19 cellular contexts compared by ENCODE assay signal in the genomic region with DNA sequence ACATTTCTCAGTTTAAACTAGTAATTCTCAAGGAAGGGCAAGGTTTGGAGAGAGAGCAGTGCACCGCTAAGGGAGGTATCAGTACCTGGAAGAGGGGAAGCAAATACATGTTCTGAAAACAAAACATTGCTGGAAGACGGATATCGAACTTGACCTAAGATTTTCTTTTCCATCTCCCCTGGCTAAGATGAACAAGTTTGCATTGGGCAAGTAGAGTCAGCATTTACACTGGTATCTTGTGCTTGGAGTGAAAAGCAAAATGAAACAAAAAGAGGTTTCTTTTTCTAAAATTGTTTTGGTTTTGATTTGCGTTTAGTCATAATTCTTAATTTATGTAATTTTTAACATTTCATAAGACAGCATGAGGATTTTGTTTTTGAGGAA.
"Had no signal": no experiment of that assay in that cellular context is flagged by ENCODE, and none has a peak within 500 bp of the region (broad histone marks: within the 10 kb centered on the region; RNA-seq: fewer than 3 reads in every experiment).

No MANE protein-coding gene starts in this region.

- H3K27me3 ChIP-seq: dorsolateral prefrontal cortex, stomach, tibial artery, upper lobe of right lung had no signal

- H3K9me3 ChIP-seq: mucosa of descending colon, psoas muscle, stomach, tibial artery, upper lobe of right lung had no signal

- H3K27ac ChIP-seq: dorsolateral prefrontal cortex, psoas muscle, skin epidermis, tibial artery, upper lobe of right lung had no signal

- H3K4me1 ChIP-seq: psoas muscle, upper lobe of right lung had no signal

- FAIRE-seq: frontal cortex had no signal

- ATAC-seq: left lobe of liver, mucosa of descending colon, psoas muscle, sciatic nerve, upper lobe of right lung had no signal

- DNase-seq: central memory CD4-positive, alpha-beta T cell; cortex of kidney; dorsolateral prefrontal cortex; effector CD8-positive, alpha-beta T cell; islet precursor cell; mucosa of descending colon; naive B cell; occipital lobe; psoas muscle; stimulated activated CD4-positive, alpha-beta T cell treated with anti-CD3 and anti-CD28 coated beads, Interleukin-2, amount 100 ng/mL, for 24 hours; stimulated activated CD4-positive, alpha-beta T cell treated with anti-CD3 and anti-CD28 coated beads, Interleukin-4, amount 100 ng/mL, for 4 hours; stimulated activated naive CD4-positive, alpha-beta T cell; stomach; tibial artery; upper lobe of right lung had no signal

- H3K4me3 ChIP-seq: dorsolateral prefrontal cortex, mucosa of descending colon, psoas muscle, skin epidermis, stomach, tibial artery, upper lobe of right lung had no signal

- H3K36me3 ChIP-seq: stomach, tibial artery, upper lobe of right lung had no signal
